10 cellular contexts compared by ENCODE assay signal in genomic region chr13:39273953-39274352, GRCh38.
DNase-seq lines count a peak whose midpoint lies in the region; ATAC-seq and TF ChIP-seq lines count a peak whose summit lies in the region.
"Had no signal": no experiment of that assay in that cellular context is flagged by ENCODE, and none has a peak within 500 bp of the region (broad histone marks: within the 10 kb centered on the region; RNA-seq: fewer than 3 reads in every experiment).

No MANE protein-coding gene starts in this region.

- H3K4me1 ChIP-seq in smooth muscle cell (ENCODE audit: low read depth) = no peaks in the 10 kb centered on the region

- H3K4me1 Mint-ChIP-seq in activated CD4-positive, alpha-beta T cell treated with anti-CD3 and anti-CD28 coated beads for 36 hours = no peaks in the 10 kb centered on the region

- H2AFZ ChIP-seq in smooth muscle cell (ENCODE audit: low read depth) = peak overlapping the region; percentile 52

- H3K36me3 ChIP-seq in smooth muscle cell (ENCODE audit: low read depth) = no peaks in the 10 kb centered on the region

- ATAC-seq in activated CD4-positive, alpha-beta T cell treated with anti-CD3 and anti-CD28 coated beads for 36 hours = no peak

- POLR2A ChIA-PET in activated CD4-positive, alpha-beta T cell treated with anti-CD3 and anti-CD28 coated beads for 36 hours (lab: Charles Lee) = interaction anchor here (0.5 kb wide), 1 partner anchor 238 kb away, joined by 4 read pairs; no protein-coding TSS in a partner anchor

- CTCF ChIA-PET in activated CD4-positive, alpha-beta T cell treated with anti-CD3 and anti-CD28 coated beads for 36 hours (lab: Charles Lee) = no interaction called here

- H3K9me3 ChIP-seq in smooth muscle cell (replicated peaks; ENCODE audit: low read depth) = no peaks in the 10 kb centered on the region

- DNase-seq in activated CD4-positive, alpha-beta T cell treated with anti-CD3 and anti-CD28 coated beads for 36 hours = peak; percentile 7
- no peak for DNase-seq in activated CD4-positive, alpha-beta T cell treated with anti-CD3 and anti-CD28 coated beads, Interleukin-2, amount 50 U/mL, for 4 hours
- DNase-seq in NCI-H526 (lab: John Stamatoyannopoulos, UW) (peak; percentile 48 to 87), fibroblast of gingiva (ENCODE audit: low read depth) (peak; percentile 6), smooth muscle cell (lab: John Stamatoyannopoulos, UW; ENCODE audit: unreplicated experiment) (no peak), T1000 (lab: John Stamatoyannopoulos, UW) (no peak), HK-2 (ENCODE audit: unreplicated experiment) (no peak), NOMO-1 treated with DMSO at 0.1 percent for 48 hours (lab: John Stamatoyannopoulos, UW; ENCODE audit: unreplicated experiment) (no peak)
- DNase-seq: foreskin melanocyte, NCI-H2029 treated with DMSO at 0.1 percent for 48 hours had no signal

- H3K27ac Mint-ChIP-seq in activated CD4-positive, alpha-beta T cell treated with anti-CD3 and anti-CD28 coated beads for 36 hours = no peak overlapping the region

- 19% methylated on average over 4 of the region's 4 CpGs for WGBS in smooth muscle cell (ENCODE audit: low lambda C conversion rate)

- no peak overlapping the region for H3K27ac ChIP-seq in smooth muscle cell (ENCODE audit: low read depth)

- H3K79me2 ChIP-seq in smooth muscle cell (ENCODE audit: low read depth) = no peaks in the 10 kb centered on the region

- peaks cover 11% of the 10 kb centered on the region for H3K27me3 Mint-ChIP-seq in activated CD4-positive, alpha-beta T cell treated with anti-CD3 and anti-CD28 coated beads for 36 hours

- H3K4me3 Mint-ChIP-seq in activated CD4-positive, alpha-beta T cell treated with anti-CD3 and anti-CD28 coated beads for 36 hours = no peak overlapping the region

- peak; percentile 22 for TF ChIP-seq CTCF in smooth muscle cell (IDR thresholded peaks at IDR 0.05; ENCODE audit: borderline replicate concordance, insufficient read depth, poor library complexity, severe bottlenecking)

- H3K9ac ChIP-seq in smooth muscle cell (ENCODE audit: low read depth) = no peak overlapping the region

- H3K9me3 Mint-ChIP-seq in activated CD4-positive, alpha-beta T cell treated with anti-CD3 and anti-CD28 coated beads for 36 hours (ENCODE audit: low read depth) = no peaks in the 10 kb centered on the region

- H3F3A ChIP-seq in smooth muscle cell (ENCODE audit: low read depth) = no peaks in the 10 kb centered on the region

- H3K36me3 Mint-ChIP-seq in activated CD4-positive, alpha-beta T cell treated with anti-CD3 and anti-CD28 coated beads for 36 hours (ENCODE audit: low read depth) = no peaks in the 10 kb centered on the region

- intact Hi-C loops in activated CD4-positive, alpha-beta T cell treated with anti-CD3 and anti-CD28 coated beads for 36 hours (cut with DNase I, micrococcal nuclease) = loop anchor here in 1 of 2 experiments (2.0 kb wide), 1 partner anchor 329 kb away; the partner anchor contains the start of gene LHFPL6

- no peak overlapping the region for H3K4me3 ChIP-seq in smooth muscle cell

- H4K20me1 ChIP-seq in smooth muscle cell (ENCODE audit: low read depth) = no peaks in the 10 kb centered on the region

- H3K27me3 ChIP-seq in smooth muscle cell (ENCODE audit: low read depth) = no peaks in the 10 kb centered on the region

- no peak overlapping the region for H3K4me2 ChIP-seq in smooth muscle cell

Comparison
In these comparisons a context has a peak if more than half of its experiments do, and no peak if none do; other contexts are left out.
1. DNase-seq: peak in activated CD4-positive, alpha-beta T cell treated with anti-CD3 and anti-CD28 coated beads for 36 hours (single experiment), NCI-H526 (2 of 2) and fibroblast of gingiva (single experiment); none in activated CD4-positive, alpha-beta T cell treated with anti-CD3 and anti-CD28 coated beads, Interleukin-2, amount 50 U/mL, for 4 hours (0 of 2), smooth muscle cell (single experiment), T1000 (single experiment), HK-2 (single experiment) and NOMO-1 treated with DMSO at 0.1 percent for 48 hours (single experiment).